ENCODE assay signal across 8 cellular contexts in the genomic region with DNA sequence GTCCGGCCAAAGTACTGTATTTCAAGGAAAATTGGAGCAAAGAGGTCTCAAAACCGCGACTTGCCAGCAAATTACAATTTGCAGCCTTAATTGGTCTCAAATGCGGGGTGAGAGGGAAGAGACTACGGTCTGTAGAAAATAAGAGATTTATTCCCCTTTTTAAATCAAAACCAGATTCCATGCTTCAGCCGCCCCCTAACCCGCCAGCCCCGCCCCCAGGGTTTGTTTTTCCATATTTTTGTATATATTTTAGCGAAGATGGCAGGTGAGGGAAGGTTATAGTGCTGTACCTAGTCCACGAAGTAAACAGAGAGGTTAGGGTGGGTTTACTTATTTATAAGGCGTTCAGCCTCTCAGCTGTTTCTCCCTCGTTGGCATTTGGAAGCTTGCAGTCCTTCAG. TPM values are rescaled to one million over a fixed set of nuclear protein-coding genes. Genes with fewer than 3 reads are reported as not detected.
DNase-seq lines count a peak whose midpoint lies in the region; ATAC-seq and TF ChIP-seq lines count a peak whose summit lies in the region.

No MANE protein-coding gene starts in this region.

- H3K4me1 ChIP-seq in BLaER1 treated with 17β-estradiol and CSF1 and Interleukin-3, amounts not matched to agents 10 nM and 100 nM, result peaks cover 20 to 26% (median 23%) of the 10 kb centered on the region in 10 experiments
- H3K4me1 ChIP-seq in colonic mucosa, result peaks cover 4% of the 10 kb centered on the region

- no peaks in the 10 kb centered on the region for H3K9me3 Mint-ChIP-seq in natural killer cell

- H3K27me3 ChIP-seq in BLaER1 treated with 17β-estradiol and CSF1 and Interleukin-3, amounts not matched to agents 10 nM and 100 nM, result no peaks in the 10 kb centered on the region
- H3K27me3 ChIP-seq in MG63 (no peaks in the 10 kb centered on the region), colonic mucosa (no peaks in the 10 kb centered on the region)

- H3K27ac Mint-ChIP-seq in natural killer cell, result peak overlapping the region; percentile 97 to 99

- H3K4me3 ChIP-seq in BLaER1 treated with 17β-estradiol and CSF1 and Interleukin-3, amounts not matched to agents 10 nM and 100 nM, result peak overlapping the region; percentile 74 to 96 (median 86)
- H3K4me3 ChIP-seq in MG63, result peak overlapping the region; percentile 87
- H3K4me3 ChIP-seq in colonic mucosa, result peak overlapping the region; percentile 76

- no peaks in the 10 kb centered on the region for H3K36me3 ChIP-seq in BLaER1 treated with 17β-estradiol and CSF1 and Interleukin-3, amounts not matched to agents 10 nM and 100 nM
- H3K36me3 ChIP-seq in MG63, result no peaks in the 10 kb centered on the region
- no peaks in the 10 kb centered on the region for H3K36me3 ChIP-seq in colonic mucosa

- TF ChIP-seq CTCF in colonic mucosa (IDR thresholded peaks at IDR 0.05) (no peak), natural killer cell (IDR thresholded peaks at IDR 0.05) (no peak)

- H3K9ac ChIP-seq in BLaER1 treated with 17β-estradiol and CSF1 and Interleukin-3, amounts not matched to agents 10 nM and 100 nM, result peak overlapping the region; percentile 81 to 97 (median 94)
- H3K9ac ChIP-seq in colonic mucosa (ENCODE audit: low read depth in 2 of 2, low read length in 2 of 2), result peak overlapping the region; percentile 84 to 85

- H3K9me3 ChIP-seq in BLaER1 treated with 17β-estradiol and CSF1 and Interleukin-3, amounts not matched to agents 10 nM and 100 nM (replicated peaks in 1 of 11), result no peaks in the 10 kb centered on the region
- H3K9me3 ChIP-seq in MG63 (no peaks in the 10 kb centered on the region), colonic mucosa (no peaks in the 10 kb centered on the region)

- DNase-seq in MG63 (no peak), colonic mucosa (peak; percentile 24), natural killer cell (no peak), pons (ENCODE audit: low spot score) (no peak), GM19240 (ENCODE audit: insufficient read length, low spot score) (no peak), NCI-H345 treated with DMSO at 0.1 percent for 48 hours (lab: John Stamatoyannopoulos, UW; ENCODE audit: unreplicated experiment) (no peak)

- peaks cover 20 to 34% of the 10 kb centered on the region in 2 donors for H3K4me1 Mint-ChIP-seq in natural killer cell

- peak overlapping the region; percentile 99 for H3K4me3 Mint-ChIP-seq in natural killer cell

- peaks cover 6 to 18% (median 15%) of the 10 kb centered on the region in 11 experiments; a peak in 20 of 22 replicates for H4K20me1 ChIP-seq in BLaER1 treated with 17β-estradiol and CSF1 and Interleukin-3, amounts not matched to agents 10 nM and 100 nM

- H3K27me3 Mint-ChIP-seq in natural killer cell (ENCODE audit: low read depth in 2 of 2), result peaks cover 12 to 16% of the 10 kb centered on the region in 2 donors

- intact Hi-C loops in colonic mucosa (cut with DNase I) (no loop called here), natural killer cell (cut with micrococcal nuclease) (loop anchor here (10.0 kb wide), 2 partner anchors 141 to 1739 kb away; no protein-coding TSS in a partner anchor)

- peak overlapping the region; percentile 52 to 93 (median 80); a peak in 21 of 22 replicates for H3K27ac ChIP-seq in BLaER1 treated with 17β-estradiol and CSF1 and Interleukin-3, amounts not matched to agents 10 nM and 100 nM
- H3K27ac ChIP-seq in colonic mucosa, result peak overlapping the region; percentile 99

- H3K4me2 ChIP-seq in BLaER1 treated with 17β-estradiol and CSF1 and Interleukin-3, amounts not matched to agents 10 nM and 100 nM, result peak overlapping the region; percentile 83 to 95 (median 92)

- H3K36me3 Mint-ChIP-seq in natural killer cell, result no peaks in the 10 kb centered on the region

- no peak for ATAC-seq in natural killer cell
- no peak for ATAC-seq in GM21825 (IDR thresholded peaks at IDR 0.05; ENCODE audit: unreplicated experiment)

RNA-seq across cellular contexts. Expression of a gene that starts 1.0 kb away (rescaled TPM):
- total RNA-seq in MG63 (2014; rRNA removed; shearing (Covaris generic); ENCODE audit: low replicate concordance), result 15.2 and 75.5 TPM in 2 replicates
- 10 to 100 TPM; 89.4 to 97.0 TPM for total RNA-seq in colonic mucosa
- total RNA-seq in natural killer cell, result 100 to 1,000 TPM; 303 to 324 (median 308) TPM
